In genomic region chr9:96605328-96605727, GRCh38 we compare ENCODE assay signal across 24 cellular contexts.
"Had no signal": no experiment of that assay in that cellular context is flagged by ENCODE, and none has a peak within 500 bp of the region (broad histone marks: within the 10 kb centered on the region; RNA-seq: fewer than 3 reads in every experiment).

No MANE protein-coding gene starts in this region.

- H3K27ac ChIP-seq: breast epithelium, coronary artery, left lung, testis, upper lobe of right lung had no signal

- H3K27ac Mint-ChIP-seq: activated B cell treated with CpG ODN at 0.5 μM for 24 hours; activated naive CD8-positive, alpha-beta T cell treated with anti-CD3 and anti-CD28 coated beads for 36 hours; stimulated activated memory B cell treated with anti-CD40 and anti-IgM and Interleukin-4, amounts not matched to agents 10 μg/mL and 1 μg/mL and 100 μg/mL, for 72 hours had no signal

- H3K4me3 ChIP-seq: breast epithelium, coronary artery, left lung, testis, upper lobe of right lung had no signal

- H3K4me1 Mint-ChIP-seq: activated B cell treated with CpG ODN at 0.5 μM for 24 hours; activated naive CD8-positive, alpha-beta T cell treated with anti-CD3 and anti-CD28 coated beads for 36 hours; stimulated activated memory B cell treated with anti-CD40 and anti-IgM and Interleukin-4, amounts not matched to agents 10 μg/mL and 1 μg/mL and 100 μg/mL, for 72 hours had no signal

- FAIRE-seq: small intestine, TTC549 had no signal

- H3K27me3 ChIP-seq: breast epithelium, testis had no signal

- H3K36me3 ChIP-seq: breast epithelium, left lung, upper lobe of right lung had no signal

- H3K9me3 Mint-ChIP-seq: activated B cell treated with CpG ODN at 0.5 μM for 24 hours; activated naive CD8-positive, alpha-beta T cell treated with anti-CD3 and anti-CD28 coated beads for 36 hours; activated T-cell treated with anti-CD3 and anti-CD28 coated beads, Interleukin-2, amount 50 U/mL, for 4 hours; nephron had no signal

- DNase-seq: activated B cell treated with CpG ODN at 0.5 μM for 24 hours; activated CD4-positive, alpha-beta T cell treated with anti-CD3 and anti-CD28 coated beads for 4 hours; activated CD4-positive, alpha-beta T cell treated with anti-CD3 and anti-CD28 coated beads, Interleukin-2, amount 50 U/mL, for 48 hours; activated CD8-positive, alpha-beta memory T cell treated with anti-CD3 and anti-CD28 coated beads, Interleukin-2, amount 50 U/mL, for 48 hours; activated naive CD4-positive, alpha-beta T cell treated with Interleukin-2 at 50 U/mL for 16 hours; activated naive CD8-positive, alpha-beta T cell treated with anti-CD3 and anti-CD28 coated beads for 36 hours; activated T-cell treated with anti-CD3 and anti-CD28 coated beads, Interleukin-2, amount 50 U/mL, for 4 hours; cerebellar nuclear complex; kidney glomerular epithelial cell; left lung; mammary epithelial cell; nucleus accumbens; posterior cingulate gyrus; small intestine; stimulated activated CD4-positive, alpha-beta T cell treated with anti-CD3 and anti-CD28 coated beads, Interleukin-15, amount 100 ng/mL, for 24 hours; T-helper 1 cell; testis; upper lobe of right lung had no signal

- H3K36me3 Mint-ChIP-seq: activated naive CD8-positive, alpha-beta T cell treated with anti-CD3 and anti-CD28 coated beads for 36 hours; stimulated activated memory B cell treated with anti-CD40 and anti-IgM and Interleukin-4, amounts not matched to agents 10 μg/mL and 1 μg/mL and 100 μg/mL, for 72 hours had no signal

- ATAC-seq: activated T-cell treated with anti-CD3 and anti-CD28 coated beads, Interleukin-2, amount 50 U/mL, for 4 hours; left lung; sciatic nerve; stimulated activated memory B cell treated with anti-CD40 and anti-IgM and Interleukin-4, amounts not matched to agents 10 μg/mL and 1 μg/mL and 100 μg/mL, for 72 hours; upper lobe of right lung had no signal

- H3K9me3 ChIP-seq: breast epithelium, left lung, testis, upper lobe of right lung had no signal

- H3K4me1 ChIP-seq: breast epithelium, testis, upper lobe of right lung had no signal

- H3K4me3 Mint-ChIP-seq: activated B cell treated with CpG ODN at 0.5 μM for 24 hours; activated naive CD8-positive, alpha-beta T cell treated with anti-CD3 and anti-CD28 coated beads for 36 hours; activated T-cell treated with anti-CD3 and anti-CD28 coated beads, Interleukin-2, amount 50 U/mL, for 4 hours; nephron; stimulated activated memory B cell treated with anti-CD40 and anti-IgM and Interleukin-4, amounts not matched to agents 10 μg/mL and 1 μg/mL and 100 μg/mL, for 72 hours had no signal
